Comparison of ENCODE assay signal across 13 cellular contexts in genomic region chr4:183636488-183636887, GRCh38. TPM values are rescaled to one million over a fixed set of nuclear protein-coding genes. Genes with fewer than 3 reads are reported as not detected.
DNase-seq lines count a peak whose midpoint lies in the region; ATAC-seq and TF ChIP-seq lines count a peak whose summit lies in the region.
"Had no signal": no experiment of that assay in that cellular context is flagged by ENCODE, and none has a peak within 500 bp of the region (broad histone marks: within the 10 kb centered on the region; RNA-seq: fewer than 3 reads in every experiment).

No MANE protein-coding gene starts in this region.

- no peaks in the 10 kb centered on the region for H3K27me3 ChIP-seq in body of pancreas
- H3K27me3 ChIP-seq in tibial nerve: no peaks in the 10 kb centered on the region

- H3K9me3 Mint-ChIP-seq in activated CD4-positive, alpha-beta T cell treated with anti-CD3 and anti-CD28 coated beads, Interleukin-2, amount 10 ng/mL, durations not matched to agents 24 days and 14 days: no peaks in the 10 kb centered on the region
- no peaks in the 10 kb centered on the region for H3K9me3 Mint-ChIP-seq in activated CD4-positive, alpha-beta memory T cell treated with anti-CD3 and anti-CD28 coated beads for 36 hours
- H3K9me3 Mint-ChIP-seq: naive thymus-derived CD8-positive, alpha-beta T cell; T-cell had no signal

- 22 to 24% methylated on average over 8 of the region's 8 CpGs for WGBS in body of pancreas, 2 donors
- 64 to 70% methylated on average over 8 of the region's 8 CpGs for WGBS in tibial nerve, 2 donors

- H3K27me3 Mint-ChIP-seq in activated CD4-positive, alpha-beta T cell treated with anti-CD3 and anti-CD28 coated beads, Interleukin-2, amount 10 ng/mL, durations not matched to agents 24 days and 14 days: peaks cover 5% of the 10 kb centered on the region
- peaks cover 6% of the 10 kb centered on the region for H3K27me3 Mint-ChIP-seq in activated CD4-positive, alpha-beta memory T cell treated with anti-CD3 and anti-CD28 coated beads for 36 hours
- H3K27me3 Mint-ChIP-seq: naive thymus-derived CD8-positive, alpha-beta T cell; T-cell had no signal

- peaks cover 12% of the 10 kb centered on the region for H3K4me1 Mint-ChIP-seq in activated CD4-positive, alpha-beta T cell treated with anti-CD3 and anti-CD28 coated beads, Interleukin-2, amount 10 ng/mL, durations not matched to agents 24 days and 14 days
- peaks cover 18% of the 10 kb centered on the region for H3K4me1 Mint-ChIP-seq in activated CD4-positive, alpha-beta memory T cell treated with anti-CD3 and anti-CD28 coated beads for 36 hours (ENCODE audit: low read depth)

- H3K36me3 ChIP-seq in body of pancreas (replicated peaks in 1 of 2; ENCODE audit: insufficient read depth in 1 of 2, low read depth in 2 of 2) (no peaks in the 10 kb centered on the region), tibial nerve (peaks cover 0 to 3% (median 0%) of the 10 kb centered on the region in 3 donors)

- peaks cover 6% of the 10 kb centered on the region for H3K36me3 Mint-ChIP-seq in activated CD4-positive, alpha-beta T cell treated with anti-CD3 and anti-CD28 coated beads, Interleukin-2, amount 10 ng/mL, durations not matched to agents 24 days and 14 days (ENCODE audit: low read depth)
- H3K36me3 Mint-ChIP-seq in activated CD4-positive, alpha-beta memory T cell treated with anti-CD3 and anti-CD28 coated beads for 36 hours: peaks cover 5% of the 10 kb centered on the region

- POLR2A ChIA-PET in activated CD4-positive, alpha-beta memory T cell treated with anti-CD3 and anti-CD28 coated beads for 36 hours (lab: Charles Lee): interaction anchor here (1.4 kb wide), 1 partner anchor 55 kb away, joined by 3 read pairs; no protein-coding TSS in a partner anchor

- no peak overlapping the region for H3K4me3 Mint-ChIP-seq in activated CD4-positive, alpha-beta T cell treated with anti-CD3 and anti-CD28 coated beads, Interleukin-2, amount 10 ng/mL, durations not matched to agents 24 days and 14 days
- H3K4me3 Mint-ChIP-seq in activated CD4-positive, alpha-beta memory T cell treated with anti-CD3 and anti-CD28 coated beads for 36 hours: no peak overlapping the region
- H3K4me3 Mint-ChIP-seq: naive thymus-derived CD8-positive, alpha-beta T cell; T-cell had no signal

- ATAC-seq in body of pancreas (peak; percentile 76), HG02973 (IDR thresholded peaks at IDR 0.05; ENCODE audit: unreplicated experiment) (no peak)
- ATAC-seq: naive thymus-derived CD8-positive, alpha-beta T cell; T-cell had no signal

- H3K4me1 ChIP-seq in body of pancreas: peaks cover 29% of the 10 kb centered on the region
- H3K4me1 ChIP-seq in tibial nerve: peaks cover 0 to 13% (median 3%) of the 10 kb centered on the region in 4 donors

- no peak for TF ChIP-seq POLR2A in body of pancreas (IDR thresholded peaks at IDR 0.05)
- TF ChIP-seq POLR2A in tibial nerve (IDR thresholded peaks at IDR 0.05): no peak

- TF ChIP-seq CTCF in body of pancreas (IDR thresholded peaks at IDR 0.05) (no peak), tibial nerve (IDR thresholded peaks at IDR 0.05) (no peak)

- no peak overlapping the region for H3K4me3 ChIP-seq in body of pancreas
- no peak overlapping the region for H3K4me3 ChIP-seq in tibial nerve

- CTCF ChIA-PET in activated CD4-positive, alpha-beta memory T cell treated with anti-CD3 and anti-CD28 coated beads for 36 hours (lab: Charles Lee): no interaction called here

- peak; percentile 24 for DNase-seq in NCI-H1694 treated with DMSO at 0.1 percent for 48 hours (lab: John Stamatoyannopoulos, UW)
- no peak for DNase-seq in NCI-H1694 (lab: John Stamatoyannopoulos, UW)
- peak; percentile 25 to 39 (median 35) for DNase-seq in body of pancreas
- DNase-seq in left kidney (ENCODE audit: low read depth, low spot score): peak; percentile 52
- DNase-seq in tibial nerve (ENCODE audit: low spot score in 2 of 2): no peak
- no peak for DNase-seq in activated CD4-positive, alpha-beta T cell treated with anti-CD3 and anti-CD28 coated beads, Interleukin-2, amount 10 ng/mL, durations not matched to agents 24 days and 14 days
- no peak for DNase-seq in activated CD4-positive, alpha-beta memory T cell treated with anti-CD3 and anti-CD28 coated beads for 36 hours
- DNase-seq: 8988T; DMS79; naive thymus-derived CD8-positive, alpha-beta T cell; NK-92 treated with Interleukin-12 subunit alpha and Interleukin-12 subunit beta, amount 100 ng/mL, for 24 hours; T-cell had no signal

- no peaks in the 10 kb centered on the region for H3K9me3 ChIP-seq in body of pancreas
- H3K9me3 ChIP-seq in tibial nerve: no peaks in the 10 kb centered on the region

- no peak overlapping the region for H3K27ac Mint-ChIP-seq in activated CD4-positive, alpha-beta T cell treated with anti-CD3 and anti-CD28 coated beads, Interleukin-2, amount 10 ng/mL, durations not matched to agents 24 days and 14 days
- H3K27ac Mint-ChIP-seq in activated CD4-positive, alpha-beta memory T cell treated with anti-CD3 and anti-CD28 coated beads for 36 hours: no peak overlapping the region

- intact Hi-C loops in body of pancreas (cut with DNase I): no loop called here
- intact Hi-C loops in activated CD4-positive, alpha-beta T cell treated with anti-CD3 and anti-CD28 coated beads, Interleukin-2, amount 10 ng/mL, durations not matched to agents 24 days and 14 days (cut with micrococcal nuclease): no loop called here
- intact Hi-C loops in activated CD4-positive, alpha-beta memory T cell treated with anti-CD3 and anti-CD28 coated beads for 36 hours (cut with micrococcal nuclease): no loop called here

- TF ChIP-seq EP300 in tibial nerve (IDR thresholded peaks at IDR 0.05): no peak

- peak overlapping the region; percentile 68 to 80 (median 74) for H3K27ac ChIP-seq in body of pancreas
- H3K27ac ChIP-seq in tibial nerve: peak overlapping the region in 3 of 4 donors; percentile 30 to 69 (median 32)

RNA-seq across cellular contexts. Expression of gene RWDD4, which starts 22.5 kb away (rescaled TPM):
- total RNA-seq in body of pancreas (10 to 100 TPM; 15.2 to 23.3 TPM), tibial nerve (10 to 100 TPM; 19.8 to 24.9 (median 24.8) TPM)
- 27.3 and 31.5 TPM in 2 replicates for total RNA-seq in activated CD4-positive, alpha-beta T cell treated with anti-CD3 and anti-CD28 coated beads, Interleukin-2, amount 10 ng/mL, durations not matched to agents 24 days and 14 days
- 10 to 100 TPM; 19.4 to 19.8 TPM for total RNA-seq in activated CD4-positive, alpha-beta memory T cell treated with anti-CD3 and anti-CD28 coated beads for 36 hours

RNA-seq across cellular contexts. Expression of gene TRAPPC11, which starts 22.6 kb away (rescaled TPM):
- 100 to 1,000 TPM in 1 of 2 donors, 10 to 100 TPM in 1; 22.6 to 107 TPM for total RNA-seq in body of pancreas
- total RNA-seq in tibial nerve: 10 to 100 TPM; 67.8 to 99.4 (median 83.9) TPM
- total RNA-seq in activated CD4-positive, alpha-beta T cell treated with anti-CD3 and anti-CD28 coated beads, Interleukin-2, amount 10 ng/mL, durations not matched to agents 24 days and 14 days: 26.3 and 33.4 TPM in 2 replicates
- 10 to 100 TPM; 29.7 to 30.2 TPM for total RNA-seq in activated CD4-positive, alpha-beta memory T cell treated with anti-CD3 and anti-CD28 coated beads for 36 hours

Comparison
In these comparisons a context has a peak if more than half of its experiments do, and no peak if none do; other contexts are left out.
1. DNase-seq: peak in NCI-H1694 treated with DMSO at 0.1 percent for 48 hours (single experiment), body of pancreas (4 of 4) and left kidney (single experiment); none in NCI-H1694 (single experiment), tibial nerve (0 of 2), activated CD4-positive, alpha-beta T cell treated with anti-CD3 and anti-CD28 coated beads, Interleukin-2, amount 10 ng/mL, durations not matched to agents 24 days and 14 days (single experiment) and activated CD4-positive, alpha-beta memory T cell treated with anti-CD3 and anti-CD28 coated beads for 36 hours (single experiment).